ENCODE assay signal across 8 cellular contexts in the genomic region with DNA sequence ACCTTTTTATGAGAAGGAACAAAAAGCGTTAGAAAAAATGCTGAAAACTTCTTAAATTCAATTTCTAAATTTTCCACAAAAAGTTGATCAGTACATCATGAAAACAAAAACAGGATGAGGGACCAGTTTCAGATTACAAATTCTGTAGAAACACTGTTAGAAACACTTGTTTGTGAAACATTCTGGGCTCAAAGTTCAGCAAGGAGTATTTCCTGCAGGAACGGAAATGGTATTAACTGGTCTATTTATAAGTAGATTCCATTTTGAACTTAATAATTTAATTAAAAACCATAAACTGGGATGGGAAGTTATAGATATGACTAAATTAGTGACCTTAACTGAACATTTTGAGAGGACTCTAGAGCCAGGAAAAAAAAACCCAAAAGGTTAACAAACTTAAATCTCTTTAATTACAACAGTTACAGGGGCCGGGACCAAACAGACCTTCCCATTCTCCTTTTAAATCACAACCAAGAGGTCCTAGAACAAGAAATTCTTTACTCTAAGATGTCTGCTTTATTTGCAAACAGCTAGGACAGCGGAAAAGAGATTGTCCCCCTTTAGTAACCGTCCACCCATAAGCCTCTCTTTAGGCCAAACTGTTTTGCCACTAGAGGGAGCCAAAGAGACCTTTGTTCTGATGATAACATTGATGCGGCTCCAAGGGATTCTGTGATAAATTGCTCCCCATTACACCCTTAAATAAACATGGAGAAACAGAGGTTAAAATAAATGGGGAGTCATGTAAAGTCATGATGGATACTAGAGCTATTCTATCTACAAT.
DNase-seq lines count a peak whose midpoint lies in the region; ATAC-seq and TF ChIP-seq lines count a peak whose summit lies in the region.

No MANE protein-coding gene starts in this region.

- no peak overlapping the region for H3K4me3 ChIP-seq in astrocyte of the spinal cord (ENCODE audit: low read depth, low read length)

- peak; percentile 86 for TF ChIP-seq CTCF in astrocyte of the spinal cord (IDR thresholded peaks at IDR 0.05; ENCODE audit: low read depth, low read length)

- peak; percentile 74 for ATAC-seq in GM18909 (IDR thresholded peaks at IDR 0.05; ENCODE audit: poor library complexity, unreplicated experiment)
- ATAC-seq in GM21528 (IDR thresholded peaks at IDR 0.05; ENCODE audit: low FRiP score, unreplicated experiment) = no peak

- in situ Hi-C loops in astrocyte of the spinal cord (cut with HindIII; ENCODE audit: low sequenced_read_pairs) = no loop called here

- DNase-seq in NCI-H2081 (lab: John Stamatoyannopoulos, UW) (peak; percentile 11 to 38), NCI-H2081 treated with DMSO at 0.1 percent for 48 hours (lab: John Stamatoyannopoulos, UW) (no peak), LoVo (ENCODE audit: low spot score) (peak; percentile 34), astrocyte of the spinal cord (ENCODE audit: low read depth, low spot score) (peak; percentile 19), lung microvascular endothelial cell (ENCODE audit: low read depth in 2 of 2) (peak; percentile 33 to 55), HuH-7.5 (ENCODE audit: low spot score) (no peak)

Comparison
In these comparisons a context has a peak if more than half of its experiments do, and no peak if none do; other contexts are left out.
1. DNase-seq: peak in NCI-H2081 (2 of 2), LoVo (single experiment), astrocyte of the spinal cord (single experiment) and lung microvascular endothelial cell (2 of 2); none in NCI-H2081 treated with DMSO at 0.1 percent for 48 hours (single experiment) and HuH-7.5 (single experiment).